In genomic region chr1:61253059-61253735, GRCh38 we compare ENCODE assay signal across 8 cellular contexts.
DNase-seq lines count a peak whose midpoint lies in the region; ATAC-seq and TF ChIP-seq lines count a peak whose summit lies in the region.

No MANE protein-coding gene starts in this region.

- H2BK120ac ChIP-seq in neuronal stem cell (ENCODE audit: low read depth, low read length), result no peak overlapping the region

- peak overlapping the region in 2 of 3 donors; percentile 7 to 69 for H3K27ac ChIP-seq in right lobe of liver
- no peak overlapping the region for H3K27ac ChIP-seq in neuronal stem cell (replicated peaks; ENCODE audit: low read length)

- H3K4me1 ChIP-seq in right lobe of liver, result peaks cover 0 to 24% (median 9%) of the 10 kb centered on the region in 4 donors
- peaks cover 0 to 2% of the 10 kb centered on the region in 2 donors for H3K4me1 ChIP-seq in neuronal stem cell (ENCODE audit: control insufficient read depth in 2 of 2, insufficient read depth in 1 of 2, low read depth in 1 of 2, low read length in 2 of 2)

- no peak overlapping the region for H3K14ac ChIP-seq in neuronal stem cell (ENCODE audit: low read length)

- no peak overlapping the region for H3K18ac ChIP-seq in neuronal stem cell (ENCODE audit: low read length)

- intact Hi-C loops in right lobe of liver (cut with DNase I), result no loop called here

- H4K8ac ChIP-seq in neuronal stem cell (ENCODE audit: low read depth, low read length), result no peak overlapping the region

- no peak for TF ChIP-seq POLR2A in right lobe of liver (IDR thresholded peaks at IDR 0.05)

- peak; percentile 82 to 91 (median 90) for ATAC-seq in right lobe of liver
- no peak for ATAC-seq in HG03342 (IDR thresholded peaks at IDR 0.05; ENCODE audit: unreplicated experiment)
- no peak for ATAC-seq in HG03280 (IDR thresholded peaks at IDR 0.05; ENCODE audit: unreplicated experiment)

- H4K91ac ChIP-seq in neuronal stem cell (ENCODE audit: low read depth, low read length, poor library complexity), result no peak overlapping the region

- H3K9me3 ChIP-seq in right lobe of liver (no peaks in the 10 kb centered on the region), neuronal stem cell (replicated peaks in 1 of 2; ENCODE audit: control insufficient read depth in 2 of 2, insufficient read depth in 1 of 2, low read depth in 1 of 2, low read length in 2 of 2) (no peaks in the 10 kb centered on the region)

- no peak overlapping the region for H3K4me3 ChIP-seq in right lobe of liver
- no peak overlapping the region for H3K4me3 ChIP-seq in neuronal stem cell (ENCODE audit: low read length in 2 of 2)

- no peak overlapping the region for H2AFZ ChIP-seq in neuronal stem cell (ENCODE audit: low read length)

- no peak overlapping the region for H3K23ac ChIP-seq in neuronal stem cell (ENCODE audit: low read depth, low read length, poor library complexity)

- no peak overlapping the region for H3K4ac ChIP-seq in neuronal stem cell (ENCODE audit: low read length)

- H3K27me3 ChIP-seq in right lobe of liver, result no peaks in the 10 kb centered on the region
- no peaks in the 10 kb centered on the region for H3K27me3 ChIP-seq in neuronal stem cell (ENCODE audit: control insufficient read depth in 3 of 3, insufficient read depth in 3 of 3, low read depth in 1 of 3, low read length in 3 of 3)

- H3K4me2 ChIP-seq in neuronal stem cell (ENCODE audit: insufficient read depth, low read length, poor library complexity, severe bottlenecking), result no peak overlapping the region

- no peaks in the 10 kb centered on the region for H3K36me3 ChIP-seq in right lobe of liver
- no peaks in the 10 kb centered on the region for H3K36me3 ChIP-seq in neuronal stem cell (replicated peaks in 1 of 2; ENCODE audit: control insufficient read depth in 2 of 2, insufficient read depth in 2 of 2, low read length in 2 of 2)

- DNase-seq in COR-L47 (lab: John Stamatoyannopoulos, UW), result peak; percentile 29
- peak; percentile 35 for DNase-seq in NCI-H187 treated with DMSO at 0.1 percent for 48 hours (lab: John Stamatoyannopoulos, UW)
- peak in 30 of 58 donors; percentile 12 to 84 (median 38) for DNase-seq in anterior cingulate cortex (lab: John Stamatoyannopoulos, UW)
- DNase-seq in right lobe of liver, result peak; percentile 59 to 88 (median 78)
- DNase-seq in dedifferentiated amniotic fluid mesenchymal stem cell (ENCODE audit: extremely low spot score), result no peak
- no peak for DNase-seq in neuronal stem cell (ENCODE audit: low spot score)

- no peak overlapping the region for H2BK15ac ChIP-seq in neuronal stem cell (ENCODE audit: low read length)

- WGBS in right lobe of liver (ENCODE audit: insufficient coverage, low coverage, low lambda C conversion rate, missing lambda C conversion rate), result 49% methylated on average over 2 of the region's 2 CpGs
- no CpG with 5 or more reads among the region's 2 CpGs for WGBS in neuronal stem cell (ENCODE audit: extremely low coverage in 2 of 2, insufficient read length in 2 of 2, insufficient replicate concordance in 1 of 2), 2 donors

- no peak for TF ChIP-seq CTCF in right lobe of liver (IDR thresholded peaks at IDR 0.05)

- no peak overlapping the region for H2BK5ac ChIP-seq in neuronal stem cell (ENCODE audit: low read length)

- no peak overlapping the region for H2AK5ac ChIP-seq in neuronal stem cell (ENCODE audit: low read depth, low read length)

- no peak overlapping the region for H3K9ac ChIP-seq in neuronal stem cell (ENCODE audit: low read depth, low read length, poor library complexity)

- no peaks in the 10 kb centered on the region for H3K79me1 ChIP-seq in neuronal stem cell (ENCODE audit: low read depth, low read length)

- no peak overlapping the region for H2BK12ac ChIP-seq in neuronal stem cell (ENCODE audit: low read length)

Comparison
In these comparisons a context has a peak if more than half of its experiments do, and no peak if none do; other contexts are left out.
1. DNase-seq: peak in COR-L47 (single experiment), NCI-H187 treated with DMSO at 0.1 percent for 48 hours (single experiment), anterior cingulate cortex (30 of 58) and right lobe of liver (3 of 3); none in dedifferentiated amniotic fluid mesenchymal stem cell (single experiment) and neuronal stem cell (single experiment).
2. ATAC-seq: peak in right lobe of liver (4 of 4); none in HG03342 (single experiment) and HG03280 (single experiment).